ENCODE assay signal across 13 cellular contexts in genomic region chr15:62464705-62465104, GRCh38.
DNase-seq lines count a peak whose midpoint lies in the region; ATAC-seq and TF ChIP-seq lines count a peak whose summit lies in the region.
"Had no signal": no experiment of that assay in that cellular context is flagged by ENCODE, and none has a peak within 500 bp of the region (broad histone marks: within the 10 kb centered on the region; RNA-seq: fewer than 3 reads in every experiment).

No MANE protein-coding gene starts in this region.

- no peaks in the 10 kb centered on the region for H3K36me3 ChIP-seq in sigmoid colon
- H3K36me3 ChIP-seq in effector memory CD4-positive, alpha-beta T cell (ENCODE audit: control insufficient read depth, insufficient read depth, low read length): no peaks in the 10 kb centered on the region
- H3K36me3 ChIP-seq: gastroesophageal sphincter had no signal

- DNase-seq in GM03348 (ENCODE audit: low spot score) (peak; percentile 83), fibroblast of the aortic adventitia (ENCODE audit: low read depth) (peak; percentile 61), sigmoid colon (peak; percentile 14), activated T-cell treated with anti-CD3 and anti-CD28 coated beads for 4 hours (no peak), AML-193 (lab: John Stamatoyannopoulos, UW) (no peak), DMS 273 treated with DMSO at 0.1 percent for 48 hours (lab: John Stamatoyannopoulos, UW) (no peak)
- DNase-seq in effector memory CD4-positive, alpha-beta T cell: no peak
- DNase-seq: CD8-positive, alpha-beta T cell; kidney glomerular epithelial cell had no signal

- TF ChIP-seq CTCF in fibroblast of the aortic adventitia (IDR thresholded peaks at IDR 0.05; ENCODE audit: insufficient read depth, low read length) (no peak), sigmoid colon (IDR thresholded peaks at IDR 0.05) (no peak)

- TF ChIP-seq EP300 in sigmoid colon (IDR thresholded peaks at IDR 0.05): no peak

- H3K4me3 ChIP-seq in fibroblast of the aortic adventitia (ENCODE audit: low read depth, low read length): peak overlapping the region; percentile 45
- no peak overlapping the region for H3K4me3 ChIP-seq in sigmoid colon
- H3K4me3 ChIP-seq in effector memory CD4-positive, alpha-beta T cell (ENCODE audit: insufficient read depth, low read depth, low read length, poor library complexity, severe bottlenecking): no peak overlapping the region
- H3K4me3 ChIP-seq: gastroesophageal sphincter had no signal

- H3K27me3 ChIP-seq in sigmoid colon: no peaks in the 10 kb centered on the region
- no peaks in the 10 kb centered on the region for H3K27me3 ChIP-seq in effector memory CD4-positive, alpha-beta T cell (replicated peaks; ENCODE audit: control insufficient read depth, insufficient read depth, low read length, poor library complexity, severe bottlenecking)
- H3K27me3 ChIP-seq: gastroesophageal sphincter had no signal

- no peaks in the 10 kb centered on the region for H3K9me3 ChIP-seq in sigmoid colon
- H3K9me3 ChIP-seq in effector memory CD4-positive, alpha-beta T cell (ENCODE audit: control insufficient read depth, low read length): no peaks in the 10 kb centered on the region
- H3K9me3 ChIP-seq: gastroesophageal sphincter had no signal

- 58 to 60% methylated on average over 5 of the region's 5 CpGs for WGBS in sigmoid colon, 2 donors

- no peak overlapping the region for H3K27ac ChIP-seq in sigmoid colon
- H3K27ac ChIP-seq in effector memory CD4-positive, alpha-beta T cell (ENCODE audit: insufficient read depth, low read length, poor library complexity, severe bottlenecking): no peak overlapping the region
- H3K27ac ChIP-seq: gastroesophageal sphincter had no signal

- peaks cover 0 to 23% (median 18%) of the 10 kb centered on the region in 4 donors for H3K4me1 ChIP-seq in sigmoid colon
- no peaks in the 10 kb centered on the region for H3K4me1 ChIP-seq in effector memory CD4-positive, alpha-beta T cell (ENCODE audit: control insufficient read depth, insufficient read depth, low read length, poor library complexity, severe bottlenecking)

- no peak for TF ChIP-seq POLR2A in sigmoid colon (IDR thresholded peaks at IDR 0.05)

- intact Hi-C loops in sigmoid colon (cut with DNase I): no loop called here

- peak; percentile 71 for ATAC-seq in SK-N-SH treated with all-trans-retinoic acid at 6 μM for 48 hours
- ATAC-seq: activated CD4-positive, CD25-positive, alpha-beta regulatory T cell treated with anti-CD3 and anti-CD28 coated beads, Interleukin-2, amount 50 U/mL, for 24 hours; CD8-positive, alpha-beta T cell; gastroesophageal sphincter; natural killer cell treated with Interleukin-12 subunit alpha and Interleukin-12 subunit beta and Interleukin-15 and Interleukin-18, amount 100 ng/mL, for 72 hours had no signal

TF ChIP-seq in SK-N-SH treated with all-trans-retinoic acid at 6 μM for 48 hours, 23 proteins besides CTCF, POLR2A, EP300 and RAD21:
- TF ChIP-seq CREB5 (CRISPR knock-in tag; IDR thresholded peaks at IDR 0.05; ENCODE audit: low read depth) (no peak), ISL1 (CRISPR knock-in tag; IDR thresholded peaks at IDR 0.05) (peak; percentile 39)

Comparison
In these comparisons a context has a peak if more than half of its experiments do, and no peak if none do; other contexts are left out.
1. DNase-seq: peak in GM03348 (single experiment), fibroblast of the aortic adventitia (single experiment) and sigmoid colon (single experiment); none in activated T-cell treated with anti-CD3 and anti-CD28 coated beads for 4 hours (single experiment), AML-193 (0 of 2), DMS 273 treated with DMSO at 0.1 percent for 48 hours (single experiment) and effector memory CD4-positive, alpha-beta T cell (0 of 3).